In the genomic region with DNA sequence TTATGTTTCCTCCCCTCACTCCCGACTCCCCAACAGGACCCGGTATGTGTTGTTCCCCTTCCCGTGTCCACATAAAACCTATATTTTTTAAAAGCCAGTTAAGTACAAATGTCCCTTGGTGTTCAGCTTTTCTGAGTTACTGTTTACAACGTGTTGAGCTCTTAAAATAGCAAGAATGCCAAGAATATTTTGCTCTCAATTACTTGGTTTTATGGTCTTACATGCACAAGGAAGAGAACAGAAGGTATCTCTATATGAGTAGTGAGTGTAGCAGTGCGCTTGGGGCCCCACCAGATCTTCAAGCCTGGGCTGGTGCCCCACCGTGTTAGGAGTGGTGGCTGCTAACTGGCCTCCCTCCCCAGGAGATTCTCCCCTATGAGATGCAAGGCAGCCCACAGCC, we compare ENCODE assay signal across 1 cellular context.
TF ChIP-seq lines count a peak whose summit lies in the region.

No MANE protein-coding gene starts in this region.

TF ChIP-seq in IMR-90, 13 proteins besides CTCF, POLR2A, EP300 and RAD21:
- TF ChIP-seq RCOR1 (IDR thresholded peaks at IDR 0.05; ENCODE audit: insufficient replicate concordance, low read length) (no peak), CHD1 (IDR thresholded peaks at IDR 0.05; ENCODE audit: low read depth, low read length) (no peak), NFE2L2 (IDR thresholded peaks at IDR 0.05; ENCODE audit: low read depth, low read length) (no peak)
